Comparison of ENCODE assay signal across 8 cellular contexts in genomic region chr3:16265455-16265786, GRCh38. TPM values are rescaled to one million over a fixed set of nuclear protein-coding genes. Genes with fewer than 3 reads are reported as not detected.
A peak's percentile ranks its signal among the peaks of the same experiment; 100 is the strongest.
DNase-seq lines count a peak whose midpoint lies in the region; ATAC-seq and TF ChIP-seq lines count a peak whose summit lies in the region.

No MANE protein-coding gene starts in this region.

- H3K4me1 ChIP-seq in Loucy (ENCODE audit: insufficient read depth, low read length, poor library complexity, severe bottlenecking): peaks cover 50% of the 10 kb centered on the region

- no peaks in the 10 kb centered on the region for H3F3A ChIP-seq in Loucy (ENCODE audit: low read depth)

- no peaks in the 10 kb centered on the region for H3K9me3 ChIP-seq in Loucy (ENCODE audit: insufficient read depth, low read depth, low read length)

- intact Hi-C loops in dendritic cell treated with granulocyte-macrophage colony-stimulating factor and Interleukin-4, amounts not matched to agents 40 ng/mL and 50 ng/mL, for 4 days (cut with micrococcal nuclease): no loop called here

- no peaks in the 10 kb centered on the region for H3K9me3 Mint-ChIP-seq in dendritic cell treated with granulocyte-macrophage colony-stimulating factor and Interleukin-4, amounts not matched to agents 40 ng/mL and 50 ng/mL, for 4 days
- no peaks in the 10 kb centered on the region for H3K9me3 Mint-ChIP-seq in naive thymus-derived CD8-positive, alpha-beta T cell

- no peaks in the 10 kb centered on the region for H3K27me3 ChIP-seq in Loucy (ENCODE audit: insufficient read depth, low read length, poor library complexity, severe bottlenecking)

- peak overlapping the region; percentile 76 for H3K9ac ChIP-seq in Loucy (ENCODE audit: low read depth, low read length, poor library complexity, severe bottlenecking)

- H3K27ac Mint-ChIP-seq in dendritic cell treated with granulocyte-macrophage colony-stimulating factor and Interleukin-4, amounts not matched to agents 40 ng/mL and 50 ng/mL, for 4 days: peak overlapping the region; percentile 89
- peak overlapping the region; percentile 96 to 100 (median 99) for H3K27ac Mint-ChIP-seq in naive thymus-derived CD8-positive, alpha-beta T cell

- H3K4me2 ChIP-seq in Loucy (ENCODE audit: low read depth, low read length, poor library complexity, severe bottlenecking): peak overlapping the region; percentile 88

- DNase-seq in AG10803 (ENCODE audit: low read depth) (no peak), NCI-H2171 treated with DMSO at 0.1 percent for 48 hours (lab: John Stamatoyannopoulos, UW) (no peak)
- no peak for DNase-seq in naive thymus-derived CD8-positive, alpha-beta T cell
- no peak for DNase-seq in activated effector memory CD4-positive, alpha-beta T cell treated with anti-CD3 and anti-CD28 coated beads, Interleukin-2, amount 50 U/mL, for 16 hours

- no peak for ATAC-seq in naive thymus-derived CD8-positive, alpha-beta T cell
- ATAC-seq in GM18868 (IDR thresholded peaks at IDR 0.05; ENCODE audit: unreplicated experiment) (no peak), HG03520 (IDR thresholded peaks at IDR 0.05; ENCODE audit: unreplicated experiment) (no peak)

- H3K4me1 Mint-ChIP-seq in dendritic cell treated with granulocyte-macrophage colony-stimulating factor and Interleukin-4, amounts not matched to agents 40 ng/mL and 50 ng/mL, for 4 days (ENCODE audit: low read depth): peaks cover 20% of the 10 kb centered on the region
- peaks cover 15 to 38% (median 30%) of the 10 kb centered on the region in 4 donors for H3K4me1 Mint-ChIP-seq in naive thymus-derived CD8-positive, alpha-beta T cell

- H3K36me3 Mint-ChIP-seq in dendritic cell treated with granulocyte-macrophage colony-stimulating factor and Interleukin-4, amounts not matched to agents 40 ng/mL and 50 ng/mL, for 4 days (ENCODE audit: low read depth): peaks cover 22% of the 10 kb centered on the region
- peaks cover 2 to 18% (median 6%) of the 10 kb centered on the region in 3 donors for H3K36me3 Mint-ChIP-seq in naive thymus-derived CD8-positive, alpha-beta T cell

- POLR2A ChIA-PET in naive thymus-derived CD8-positive, alpha-beta T cell (lab: Charles Lee): interaction anchor here (1.1 to 3.7 kb wide), 13 partner anchors 17 to 664 kb away, joined by 3 to 20 read pairs (median 7); partner anchors contain the start of genes BTD, HACL1 and RFTN1

- peak overlapping the region; percentile 93 for H3K4me3 Mint-ChIP-seq in dendritic cell treated with granulocyte-macrophage colony-stimulating factor and Interleukin-4, amounts not matched to agents 40 ng/mL and 50 ng/mL, for 4 days
- peak overlapping the region; percentile 90 to 100 (median 100) for H3K4me3 Mint-ChIP-seq in naive thymus-derived CD8-positive, alpha-beta T cell

- peak overlapping the region; percentile 77 for H2AFZ ChIP-seq in Loucy (ENCODE audit: low read length)

- H3K79me2 ChIP-seq in Loucy (ENCODE audit: insufficient read depth, low read length): peaks cover 64% of the 10 kb centered on the region

- no peaks in the 10 kb centered on the region for H3K27me3 Mint-ChIP-seq in dendritic cell treated with granulocyte-macrophage colony-stimulating factor and Interleukin-4, amounts not matched to agents 40 ng/mL and 50 ng/mL, for 4 days
- H3K27me3 Mint-ChIP-seq in naive thymus-derived CD8-positive, alpha-beta T cell: peaks cover 0 to 3% (median 0%) of the 10 kb centered on the region in 5 donors

- peaks cover 10% of the 10 kb centered on the region for H4K20me1 ChIP-seq in Loucy (ENCODE audit: insufficient read depth, low read length, poor library complexity, severe bottlenecking)

- no peaks in the 10 kb centered on the region for H3K9me2 ChIP-seq in Loucy (replicated peaks; ENCODE audit: low read depth, low read length)

- H3K4me3 ChIP-seq in AG10803 (ENCODE audit: low read length): peak overlapping the region; percentile 95
- H3K4me3 ChIP-seq in Loucy (ENCODE audit: low read length, poor library complexity, severe bottlenecking): peak overlapping the region; percentile 80

- H3K36me3 ChIP-seq in Loucy (ENCODE audit: insufficient read depth, low read length): no peaks in the 10 kb centered on the region

- TF ChIP-seq CTCF in AG10803 (conservative IDR thresholded peaks at IDR 0.05; ENCODE audit: low read length): no peak
- no peak for TF ChIP-seq CTCF in Loucy (conservative IDR thresholded peaks at IDR 0.05; ENCODE audit: low read length)

RNA-seq across cellular contexts. Expression of gene OXNAD1, which starts 0.4 kb away (rescaled TPM):
- total RNA-seq in naive thymus-derived CD8-positive, alpha-beta T cell: 100 to 1,000 TPM; 128 to 132 TPM
- 100 to 1,000 TPM; 106 to 190 (median 168) TPM for polyA plus RNA-seq in naive thymus-derived CD8-positive, alpha-beta T cell

RNA-seq across cellular contexts. Expression of gene DPH3, which starts 0.7 kb away (rescaled TPM):
- 10 to 100 TPM; 16.6 to 17.2 TPM for total RNA-seq in naive thymus-derived CD8-positive, alpha-beta T cell
- polyA plus RNA-seq in naive thymus-derived CD8-positive, alpha-beta T cell: 10 to 100 TPM; 16.7 to 20.9 (median 18.6) TPM
